ENCODE assay signal across 1 cellular context in the genomic region with DNA sequence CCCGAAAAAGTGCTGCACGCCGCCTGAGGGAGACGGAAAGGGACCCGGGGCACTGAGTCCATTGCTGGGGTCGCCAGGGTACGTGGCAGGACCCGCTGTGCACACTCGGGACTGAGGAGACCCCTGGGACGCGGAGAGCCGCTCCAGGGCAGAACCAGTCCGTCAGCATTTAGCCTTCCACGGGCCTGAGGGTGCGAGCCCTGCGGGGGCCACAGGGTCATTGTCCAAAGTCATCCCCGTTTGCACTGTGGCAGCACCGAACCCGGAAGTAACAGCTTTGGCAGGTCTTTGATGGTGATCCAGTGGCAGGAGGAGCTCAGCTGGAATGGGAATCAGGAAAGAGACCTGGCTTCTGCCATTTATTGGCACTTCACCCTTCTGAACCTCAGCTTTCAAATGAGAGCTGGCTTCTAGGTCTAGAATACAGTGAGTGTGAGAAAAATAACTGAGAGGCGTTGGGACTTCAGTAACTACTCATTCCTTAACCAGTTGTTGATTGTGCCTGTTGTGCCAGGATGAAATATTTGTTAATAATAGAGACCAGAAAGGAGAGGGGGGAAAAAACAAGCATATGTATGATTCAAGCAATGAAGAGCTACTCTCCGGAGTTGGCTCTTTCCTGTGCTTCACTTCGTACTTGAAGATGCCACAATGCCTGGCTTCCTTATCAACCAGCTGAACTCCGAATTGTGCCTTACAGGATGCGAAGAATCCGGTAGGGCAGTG.
TF ChIP-seq lines count a peak whose summit lies in the region.

No MANE protein-coding gene starts in this region.

TF ChIP-seq in HepG2, 621 proteins besides CTCF, POLR2A, EP300 and RAD21 (continued from another document and continues in another):
- TF ChIP-seq, protein P1, sequence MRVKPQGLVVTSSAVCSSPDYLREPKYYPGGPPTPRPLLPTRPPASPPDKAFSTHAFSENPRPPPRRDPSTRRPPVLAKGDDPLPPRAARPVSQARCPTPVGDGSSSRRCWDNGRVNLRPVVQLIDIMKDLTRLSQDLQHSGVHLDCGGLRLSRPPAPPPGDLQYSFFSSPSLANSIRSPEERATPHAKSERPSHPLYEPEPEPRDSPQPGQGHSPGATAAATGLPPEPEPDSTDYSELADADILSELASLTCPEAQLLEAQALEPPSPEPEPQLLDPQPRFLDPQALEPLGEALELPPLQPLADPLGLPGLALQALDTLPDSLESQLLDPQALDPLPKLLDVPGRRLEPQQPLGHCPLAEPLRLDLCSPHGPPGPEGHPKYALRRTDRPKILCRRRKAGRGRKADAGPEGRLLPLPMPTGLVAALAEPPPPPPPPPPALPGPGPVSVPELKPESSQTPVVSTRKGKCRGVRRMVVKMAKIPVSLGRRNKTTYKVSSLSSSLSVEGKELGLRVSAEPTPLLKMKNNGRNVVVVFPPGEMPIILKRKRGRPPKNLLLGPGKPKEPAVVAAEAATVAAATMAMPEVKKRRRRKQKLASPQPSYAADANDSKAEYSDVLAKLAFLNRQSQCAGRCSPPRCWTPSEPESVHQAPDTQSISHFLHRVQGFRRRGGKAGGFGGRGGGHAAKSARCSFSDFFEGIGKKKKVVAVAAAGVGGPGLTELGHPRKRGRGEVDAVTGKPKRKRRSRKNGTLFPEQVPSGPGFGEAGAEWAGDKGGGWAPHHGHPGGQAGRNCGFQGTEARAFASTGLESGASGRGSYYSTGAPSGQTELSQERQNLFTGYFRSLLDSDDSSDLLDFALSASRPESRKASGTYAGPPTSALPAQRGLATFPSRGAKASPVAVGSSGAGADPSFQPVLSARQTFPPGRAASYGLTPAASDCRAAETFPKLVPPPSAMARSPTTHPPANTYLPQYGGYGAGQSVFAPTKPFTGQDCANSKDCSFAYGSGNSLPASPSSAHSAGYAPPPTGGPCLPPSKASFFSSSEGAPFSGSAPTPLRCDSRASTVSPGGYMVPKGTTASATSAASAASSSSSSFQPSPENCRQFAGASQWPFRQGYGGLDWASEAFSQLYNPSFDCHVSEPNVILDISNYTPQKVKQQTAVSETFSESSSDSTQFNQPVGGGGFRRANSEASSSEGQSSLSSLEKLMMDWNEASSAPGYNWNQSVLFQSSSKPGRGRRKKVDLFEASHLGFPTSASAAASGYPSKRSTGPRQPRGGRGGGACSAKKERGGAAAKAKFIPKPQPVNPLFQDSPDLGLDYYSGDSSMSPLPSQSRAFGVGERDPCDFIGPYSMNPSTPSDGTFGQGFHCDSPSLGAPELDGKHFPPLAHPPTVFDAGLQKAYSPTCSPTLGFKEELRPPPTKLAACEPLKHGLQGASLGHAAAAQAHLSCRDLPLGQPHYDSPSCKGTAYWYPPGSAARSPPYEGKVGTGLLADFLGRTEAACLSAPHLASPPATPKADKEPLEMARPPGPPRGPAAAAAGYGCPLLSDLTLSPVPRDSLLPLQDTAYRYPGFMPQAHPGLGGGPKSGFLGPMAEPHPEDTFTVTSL (CRISPR knock-in tag; IDR thresholded peaks at IDR 0.05; ENCODE audit: borderline replicate concordance) = no peak
- TF ChIP-seq ZNF496 (CRISPR knock-in tag; IDR thresholded peaks at IDR 0.05; ENCODE audit: insufficient replicate concordance) (no peak), ZMYM4 (CRISPR knock-in tag; IDR thresholded peaks at IDR 0.05) (peak; percentile 40; the same call in 1 of the 2 replicates), DNMT1 (CRISPR knock-in tag; IDR thresholded peaks at IDR 0.05) (no peak), ZNF460 (CRISPR knock-in tag; IDR thresholded peaks at IDR 0.05; ENCODE audit: borderline replicate concordance) (no peak), MTF2 (CRISPR knock-in tag; IDR thresholded peaks at IDR 0.05; ENCODE audit: borderline replicate concordance) (no peak), TARDBP (CRISPR knock-in tag; IDR thresholded peaks at IDR 0.05) (no peak; the same call in 1 of the 2 replicates), CBX2 (IDR thresholded peaks at IDR 0.05; ENCODE audit: low read depth, low read length) (no peak), CBX2 (CRISPR knock-in tag; IDR thresholded peaks at IDR 0.05; ENCODE audit: low read depth) (no peak), XBP1 (CRISPR knock-in tag; IDR thresholded peaks at IDR 0.05) (no peak), ELF1 (CRISPR knock-in tag; IDR thresholded peaks at IDR 0.05) (peak; percentile 97), HCFC1 (IDR thresholded peaks at IDR 0.05; ENCODE audit: low read depth, low read length) (no peak), REPIN1 (CRISPR knock-in tag; IDR thresholded peaks at IDR 0.05; ENCODE audit: borderline replicate concordance, low read depth) (no peak), GFI1 (CRISPR knock-in tag; IDR thresholded peaks at IDR 0.05; ENCODE audit: borderline replicate concordance) (no peak), ZBTB8A (CRISPR knock-in tag; IDR thresholded peaks at IDR 0.05; ENCODE audit: borderline replicate concordance, low read depth) (no peak), ARNT2 (CRISPR knock-in tag; IDR thresholded peaks at IDR 0.05; ENCODE audit: low read depth) (no peak), KDM6A (CRISPR knock-in tag; IDR thresholded peaks at IDR 0.05; ENCODE audit: low read depth) (no peak), ZNF274 (CRISPR knock-in tag; IDR thresholded peaks at IDR 0.05) (0 out of 2 replicates have a peak, but pooled peaks have one; percentile 8), ZNF879 (CRISPR knock-in tag; IDR thresholded peaks at IDR 0.05) (no peak), FOXK1 (CRISPR knock-in tag; IDR thresholded peaks at IDR 0.05; ENCODE audit: borderline replicate concordance, low read depth) (no peak), HNF4A (CRISPR knock-in tag; IDR thresholded peaks at IDR 0.05) (peak; percentile 73), ZNF577 (CRISPR knock-in tag; IDR thresholded peaks at IDR 0.05; ENCODE audit: borderline replicate concordance, low read depth) (no peak), SIX4 (CRISPR knock-in tag; IDR thresholded peaks at IDR 0.05) (no peak), ZNF546 (CRISPR knock-in tag; conservative IDR thresholded peaks at IDR 0.05) (no peak), MTA3 (CRISPR knock-in tag; IDR thresholded peaks at IDR 0.05) (no peak), NFKBIZ (CRISPR knock-in tag; IDR thresholded peaks at IDR 0.05) (no peak), CCAR2 (optimal IDR thresholded peaks at IDR 0.05; ENCODE audit: low read depth, low read length) (no peak)
- TF ChIP-seq, protein P2, sequence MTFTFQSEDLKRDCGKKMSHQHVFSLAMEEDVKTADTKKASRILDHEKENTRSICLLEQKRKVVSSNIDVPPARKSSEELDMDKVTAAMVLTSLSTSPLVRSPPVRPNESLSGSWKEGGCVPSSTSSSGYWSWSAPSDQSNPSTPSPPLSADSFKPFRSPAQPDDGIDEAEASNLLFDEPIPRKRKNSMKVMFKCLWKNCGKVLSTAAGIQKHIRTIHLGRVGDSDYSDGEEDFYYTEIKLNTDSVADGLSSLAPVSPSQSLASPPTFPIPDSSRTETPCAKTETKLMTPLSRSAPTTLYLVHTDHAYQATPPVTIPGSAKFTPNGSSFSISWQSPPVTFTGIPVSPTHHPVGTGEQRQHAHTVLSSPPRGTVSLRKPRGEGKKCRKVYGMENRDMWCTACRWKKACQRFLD (CRISPR knock-in tag; IDR thresholded peaks at IDR 0.05; ENCODE audit: borderline replicate concordance) = no peak
- TF ChIP-seq, protein P3, sequence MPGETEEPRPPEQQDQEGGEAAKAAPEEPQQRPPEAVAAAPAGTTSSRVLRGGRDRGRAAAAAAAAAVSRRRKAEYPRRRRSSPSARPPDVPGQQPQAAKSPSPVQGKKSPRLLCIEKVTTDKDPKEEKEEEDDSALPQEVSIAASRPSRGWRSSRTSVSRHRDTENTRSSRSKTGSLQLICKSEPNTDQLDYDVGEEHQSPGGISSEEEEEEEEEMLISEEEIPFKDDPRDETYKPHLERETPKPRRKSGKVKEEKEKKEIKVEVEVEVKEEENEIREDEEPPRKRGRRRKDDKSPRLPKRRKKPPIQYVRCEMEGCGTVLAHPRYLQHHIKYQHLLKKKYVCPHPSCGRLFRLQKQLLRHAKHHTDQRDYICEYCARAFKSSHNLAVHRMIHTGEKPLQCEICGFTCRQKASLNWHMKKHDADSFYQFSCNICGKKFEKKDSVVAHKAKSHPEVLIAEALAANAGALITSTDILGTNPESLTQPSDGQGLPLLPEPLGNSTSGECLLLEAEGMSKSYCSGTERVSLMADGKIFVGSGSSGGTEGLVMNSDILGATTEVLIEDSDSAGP (CRISPR knock-in tag; IDR thresholded peaks at IDR 0.05; ENCODE audit: borderline replicate concordance) = peak; percentile 1; the same call in 1 of the 2 replicates
- TF ChIP-seq, protein P4, sequence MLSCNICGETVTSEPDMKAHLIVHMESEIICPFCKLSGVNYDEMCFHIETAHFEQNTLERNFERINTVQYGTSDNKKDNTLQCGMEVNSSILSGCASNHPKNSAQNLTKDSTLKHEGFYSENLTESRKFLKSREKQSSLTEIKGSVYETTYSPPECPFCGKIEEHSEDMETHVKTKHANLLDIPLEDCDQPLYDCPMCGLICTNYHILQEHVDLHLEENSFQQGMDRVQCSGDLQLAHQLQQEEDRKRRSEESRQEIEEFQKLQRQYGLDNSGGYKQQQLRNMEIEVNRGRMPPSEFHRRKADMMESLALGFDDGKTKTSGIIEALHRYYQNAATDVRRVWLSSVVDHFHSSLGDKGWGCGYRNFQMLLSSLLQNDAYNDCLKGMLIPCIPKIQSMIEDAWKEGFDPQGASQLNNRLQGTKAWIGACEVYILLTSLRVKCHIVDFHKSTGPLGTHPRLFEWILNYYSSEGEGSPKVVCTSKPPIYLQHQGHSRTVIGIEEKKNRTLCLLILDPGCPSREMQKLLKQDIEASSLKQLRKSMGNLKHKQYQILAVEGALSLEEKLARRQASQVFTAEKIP (CRISPR knock-in tag; IDR thresholded peaks at IDR 0.05; ENCODE audit: borderline replicate concordance) = no peak
- TF ChIP-seq, protein P5, sequence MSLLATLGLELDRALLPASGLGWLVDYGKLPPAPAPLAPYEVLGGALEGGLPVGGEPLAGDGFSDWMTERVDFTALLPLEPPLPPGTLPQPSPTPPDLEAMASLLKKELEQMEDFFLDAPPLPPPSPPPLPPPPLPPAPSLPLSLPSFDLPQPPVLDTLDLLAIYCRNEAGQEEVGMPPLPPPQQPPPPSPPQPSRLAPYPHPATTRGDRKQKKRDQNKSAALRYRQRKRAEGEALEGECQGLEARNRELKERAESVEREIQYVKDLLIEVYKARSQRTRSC (CRISPR knock-in tag; IDR thresholded peaks at IDR 0.05; ENCODE audit: low read depth) = no peak
- TF ChIP-seq, protein P6, sequence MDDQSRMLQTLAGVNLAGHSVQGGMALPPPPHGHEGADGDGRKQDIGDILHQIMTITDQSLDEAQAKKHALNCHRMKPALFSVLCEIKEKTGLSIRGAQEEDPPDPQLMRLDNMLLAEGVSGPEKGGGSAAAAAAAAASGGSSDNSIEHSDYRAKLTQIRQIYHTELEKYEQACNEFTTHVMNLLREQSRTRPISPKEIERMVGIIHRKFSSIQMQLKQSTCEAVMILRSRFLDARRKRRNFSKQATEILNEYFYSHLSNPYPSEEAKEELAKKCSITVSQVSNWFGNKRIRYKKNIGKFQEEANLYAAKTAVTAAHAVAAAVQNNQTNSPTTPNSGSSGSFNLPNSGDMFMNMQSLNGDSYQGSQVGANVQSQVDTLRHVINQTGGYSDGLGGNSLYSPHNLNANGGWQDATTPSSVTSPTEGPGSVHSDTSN (CRISPR knock-in tag; IDR thresholded peaks at IDR 0.05; ENCODE audit: borderline replicate concordance) = no peak
- TF ChIP-seq, protein P7, sequence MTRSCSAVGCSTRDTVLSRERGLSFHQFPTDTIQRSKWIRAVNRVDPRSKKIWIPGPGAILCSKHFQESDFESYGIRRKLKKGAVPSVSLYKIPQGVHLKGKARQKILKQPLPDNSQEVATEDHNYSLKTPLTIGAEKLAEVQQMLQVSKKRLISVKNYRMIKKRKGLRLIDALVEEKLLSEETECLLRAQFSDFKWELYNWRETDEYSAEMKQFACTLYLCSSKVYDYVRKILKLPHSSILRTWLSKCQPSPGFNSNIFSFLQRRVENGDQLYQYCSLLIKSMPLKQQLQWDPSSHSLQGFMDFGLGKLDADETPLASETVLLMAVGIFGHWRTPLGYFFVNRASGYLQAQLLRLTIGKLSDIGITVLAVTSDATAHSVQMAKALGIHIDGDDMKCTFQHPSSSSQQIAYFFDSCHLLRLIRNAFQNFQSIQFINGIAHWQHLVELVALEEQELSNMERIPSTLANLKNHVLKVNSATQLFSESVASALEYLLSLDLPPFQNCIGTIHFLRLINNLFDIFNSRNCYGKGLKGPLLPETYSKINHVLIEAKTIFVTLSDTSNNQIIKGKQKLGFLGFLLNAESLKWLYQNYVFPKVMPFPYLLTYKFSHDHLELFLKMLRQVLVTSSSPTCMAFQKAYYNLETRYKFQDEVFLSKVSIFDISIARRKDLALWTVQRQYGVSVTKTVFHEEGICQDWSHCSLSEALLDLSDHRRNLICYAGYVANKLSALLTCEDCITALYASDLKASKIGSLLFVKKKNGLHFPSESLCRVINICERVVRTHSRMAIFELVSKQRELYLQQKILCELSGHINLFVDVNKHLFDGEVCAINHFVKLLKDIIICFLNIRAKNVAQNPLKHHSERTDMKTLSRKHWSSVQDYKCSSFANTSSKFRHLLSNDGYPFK (CRISPR knock-in tag; IDR thresholded peaks at IDR 0.05; ENCODE audit: borderline replicate concordance) = peak; percentile 67
- TF ChIP-seq, protein P8, sequence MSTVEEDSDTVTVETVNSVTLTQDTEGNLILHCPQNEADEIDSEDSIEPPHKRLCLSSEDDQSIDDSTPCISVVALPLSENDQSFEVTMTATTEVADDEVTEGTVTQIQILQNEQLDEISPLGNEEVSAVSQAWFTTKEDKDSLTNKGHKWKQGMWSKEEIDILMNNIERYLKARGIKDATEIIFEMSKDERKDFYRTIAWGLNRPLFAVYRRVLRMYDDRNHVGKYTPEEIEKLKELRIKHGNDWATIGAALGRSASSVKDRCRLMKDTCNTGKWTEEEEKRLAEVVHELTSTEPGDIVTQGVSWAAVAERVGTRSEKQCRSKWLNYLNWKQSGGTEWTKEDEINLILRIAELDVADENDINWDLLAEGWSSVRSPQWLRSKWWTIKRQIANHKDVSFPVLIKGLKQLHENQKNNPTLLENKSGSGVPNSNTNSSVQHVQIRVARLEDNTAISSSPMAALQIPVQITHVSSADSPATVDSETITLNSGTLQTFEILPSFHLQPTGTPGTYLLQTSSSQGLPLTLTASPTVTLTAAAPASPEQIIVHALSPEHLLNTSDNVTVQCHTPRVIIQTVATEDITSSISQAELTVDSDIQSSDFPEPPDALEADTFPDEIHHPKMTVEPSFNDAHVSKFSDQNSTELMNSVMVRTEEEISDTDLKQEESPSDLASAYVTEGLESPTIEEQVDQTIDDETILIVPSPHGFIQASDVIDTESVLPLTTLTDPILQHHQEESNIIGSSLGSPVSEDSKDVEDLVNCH (CRISPR knock-in tag; IDR thresholded peaks at IDR 0.05) = no peak
- TF ChIP-seq, protein P9, sequence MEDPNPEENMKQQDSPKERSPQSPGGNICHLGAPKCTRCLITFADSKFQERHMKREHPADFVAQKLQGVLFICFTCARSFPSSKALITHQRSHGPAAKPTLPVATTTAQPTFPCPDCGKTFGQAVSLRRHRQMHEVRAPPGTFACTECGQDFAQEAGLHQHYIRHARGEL (CRISPR knock-in tag; IDR thresholded peaks at IDR 0.05) = no peak
- TF ChIP-seq, protein P10, sequence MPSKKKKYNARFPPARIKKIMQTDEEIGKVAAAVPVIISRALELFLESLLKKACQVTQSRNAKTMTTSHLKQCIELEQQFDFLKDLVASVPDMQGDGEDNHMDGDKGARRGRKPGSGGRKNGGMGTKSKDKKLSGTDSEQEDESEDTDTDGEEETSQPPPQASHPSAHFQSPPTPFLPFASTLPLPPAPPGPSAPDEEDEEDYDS (CRISPR knock-in tag; IDR thresholded peaks at IDR 0.05) = no peak
